Comparison of ENCODE assay signal across 24 cellular contexts in genomic region chrX:114251575-114251974, GRCh38.
"Had no signal": no experiment of that assay in that cellular context is flagged by ENCODE, and none has a peak within 500 bp of the region (broad histone marks: within the 10 kb centered on the region; RNA-seq: fewer than 3 reads in every experiment).

No MANE protein-coding gene starts in this region.

- H3K27ac ChIP-seq: coronary artery, dorsolateral prefrontal cortex, epithelial cell of prostate, esophagus squamous epithelium, gastrocnemius medialis, heart right ventricle, left lung, lower lobe of right lung had no signal

- H3K36me3 ChIP-seq: esophagus squamous epithelium, gastrocnemius medialis, heart right ventricle, left lung, lower lobe of right lung had no signal

- FAIRE-seq: colon, islet of Langerhans, keratinocyte had no signal

- H3K4me3 ChIP-seq: coronary artery, dorsolateral prefrontal cortex, esophagus squamous epithelium, gastrocnemius medialis, heart right ventricle, left lung, lower lobe of right lung had no signal

- DNase-seq: dermis blood vessel endothelial cell; dorsolateral prefrontal cortex; effector CD4-positive, alpha-beta T cell; effector memory CD4-positive, alpha-beta T cell; erythroblast; esophagus squamous epithelium; foreskin fibroblast; foreskin melanocyte; gastrocnemius medialis; glutamatergic neuron; heart right ventricle; hippocampal formation; left cardiac atrium; left lung; lower lobe of right lung; mesendoderm; midbrain; naive thymus-derived CD4-positive, alpha-beta T cell had no signal

- H3K4me1 ChIP-seq: esophagus squamous epithelium, gastrocnemius medialis, heart right ventricle, left lung, lower lobe of right lung had no signal

- H3K27ac Mint-ChIP-seq: naive thymus-derived CD4-positive, alpha-beta T cell had no signal

- H3K4me3 Mint-ChIP-seq: naive thymus-derived CD4-positive, alpha-beta T cell had no signal

- H3K4me1 Mint-ChIP-seq: naive thymus-derived CD4-positive, alpha-beta T cell had no signal

- H3K9me3 ChIP-seq: esophagus squamous epithelium, gastrocnemius medialis, heart right ventricle, left lung, lower lobe of right lung had no signal

- H3K36me3 Mint-ChIP-seq: naive thymus-derived CD4-positive, alpha-beta T cell had no signal

- ATAC-seq: esophagus mucosa; gastrocnemius medialis; heart right ventricle; left cardiac atrium; left lung; lower lobe of right lung; naive thymus-derived CD4-positive, alpha-beta T cell had no signal

- H3K27me3 Mint-ChIP-seq: naive thymus-derived CD4-positive, alpha-beta T cell had no signal

- H3K27me3 ChIP-seq: esophagus squamous epithelium had no signal
